Comparison of ENCODE assay signal across 18 cellular contexts in the genomic region with DNA sequence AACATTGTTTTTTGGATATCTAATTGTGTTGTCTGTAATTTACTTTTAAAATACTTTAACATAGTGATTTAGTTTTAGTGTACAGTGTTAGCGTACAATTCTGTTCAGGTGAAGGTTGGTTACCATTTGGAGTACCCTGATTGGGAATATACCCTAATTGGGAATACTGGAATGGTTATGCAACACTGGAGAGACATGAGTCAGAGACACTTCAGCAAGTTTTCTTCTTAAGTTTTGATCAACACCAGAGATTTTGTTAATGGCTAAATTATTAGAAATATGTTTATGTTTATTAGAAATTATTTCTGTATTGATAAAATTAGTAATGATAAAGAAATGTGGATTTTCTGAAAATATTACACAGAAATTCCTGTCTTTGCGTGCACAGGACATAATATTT.
A peak's percentile ranks its signal among the peaks of the same experiment; 100 is the strongest.
DNase-seq lines count a peak whose midpoint lies in the region; ATAC-seq, FAIRE-seq and TF ChIP-seq lines count a peak whose summit lies in the region.
"Had no signal": no experiment of that assay in that cellular context is flagged by ENCODE, and none has a peak within 500 bp of the region (broad histone marks: within the 10 kb centered on the region; RNA-seq: fewer than 3 reads in every experiment).

No MANE protein-coding gene starts in this region.

- H2AFZ ChIP-seq in IMR-90 (replicated peaks; ENCODE audit: low read length, poor library complexity) = no peak overlapping the region

- H3K14ac ChIP-seq in IMR-90 (replicated peaks; ENCODE audit: low read depth, low read length) = no peak overlapping the region

- no peak overlapping the region for H2BK5ac ChIP-seq in IMR-90 (ENCODE audit: low read depth, low read length, poor library complexity, severe bottlenecking)

- in situ Hi-C loops in IMR-90 (cut with MboI; ENCODE audit: low sequenced_read_pairs) = no loop called here

- peak; percentile 38 for FAIRE-seq in RCC 7860 (lab: Jason Lieb, UNC)
- FAIRE-seq: GM12878, HepG2 had no signal

- DNase-seq in IMR-90 (no peak), RCC 7860 (ENCODE audit: low spot score) (no peak), epithelial cell of prostate (ENCODE audit: low read depth, low spot score) (no peak)
- DNase-seq in activated CD4-positive, alpha-beta T cell treated with anti-CD3 and anti-CD28 coated beads, Interleukin-2, amount 50 U/mL, for 48 hours = no peak
- DNase-seq: BE2C; C1 segment of cervical spinal cord; CD4-positive, CD25-positive, alpha-beta regulatory T cell; CD8-positive, alpha-beta memory T cell; COR-L47; DMS 273 treated with DMSO at 0.1 percent for 48 hours; DND-41; EL; GOT3; H7 had no signal

- no peaks in the 10 kb centered on the region for H4K20me1 ChIP-seq in IMR-90 (ENCODE audit: insufficient read depth, low read length)

- no peak overlapping the region for H2BK15ac ChIP-seq in IMR-90 (ENCODE audit: low read depth, low read length)

- H3K36me3 ChIP-seq in IMR-90 (ENCODE audit: control insufficient read depth, insufficient read depth, low read length) = no peaks in the 10 kb centered on the region
- H3K36me3 ChIP-seq: BE2C had no signal

- no peak overlapping the region for H2AK5ac ChIP-seq in IMR-90 (ENCODE audit: low read depth, low read length)

- no peak overlapping the region for H3K4me3 ChIP-seq in IMR-90 (ENCODE audit: insufficient read depth, low read depth, low read length)
- H3K4me3 ChIP-seq: GM12878 had no signal

- H3K4ac ChIP-seq in IMR-90 (ENCODE audit: low read depth, low read length) = no peak overlapping the region

- H3K9me3 ChIP-seq in IMR-90 (ENCODE audit: control insufficient read depth, insufficient read depth, low read length) = no peaks in the 10 kb centered on the region
- H3K9me3 ChIP-seq: BE2C had no signal

- H3K23ac ChIP-seq in IMR-90 (ENCODE audit: low read depth, low read length) = no peak overlapping the region

- H3K4me1 ChIP-seq in IMR-90 (ENCODE audit: control insufficient read depth, insufficient read depth, low read length) = no peaks in the 10 kb centered on the region
- H3K4me1 ChIP-seq: BE2C had no signal

- H3K27ac ChIP-seq in IMR-90 (ENCODE audit: insufficient read depth, low read length) (no peak overlapping the region), epithelial cell of prostate (peak overlapping the region; percentile 38)

- H4K8ac ChIP-seq in IMR-90 (ENCODE audit: low read depth in 2 of 2, low read length in 2 of 2) = no peak overlapping the region

- no peak overlapping the region for H3K18ac ChIP-seq in IMR-90 (ENCODE audit: low read depth, low read length)

- no peaks in the 10 kb centered on the region for H3K27me3 ChIP-seq in IMR-90 (ENCODE audit: control insufficient read depth, insufficient read depth, low read length)
- H3K27me3 ChIP-seq: BE2C had no signal

- peaks cover 3% of the 10 kb centered on the region; the same call in 1 of the 2 replicates for H3K9me1 ChIP-seq in IMR-90 (ENCODE audit: insufficient read depth, low read length)

- H2AK9ac ChIP-seq in IMR-90 (replicated peaks; ENCODE audit: low read depth, low read length, poor library complexity) = no peak overlapping the region

- no peak overlapping the region for H2BK120ac ChIP-seq in IMR-90 (ENCODE audit: low read depth, low read length)

- H4K5ac ChIP-seq in IMR-90 (ENCODE audit: low read depth, low read length) = no peak overlapping the region

- TF ChIP-seq CTCF in IMR-90 (conservative IDR thresholded peaks at IDR 0.05; ENCODE audit: low read depth, low read length) = no peak

- H3K9ac ChIP-seq in IMR-90 (ENCODE audit: low read depth, low read length) = no peak overlapping the region

- H3K4me2 ChIP-seq in IMR-90 (ENCODE audit: low read depth, low read length) = no peak overlapping the region

- H2BK20ac ChIP-seq in IMR-90 (ENCODE audit: low read depth, low read length) = no peak overlapping the region

- H3K79me1 ChIP-seq in IMR-90 (ENCODE audit: low read depth in 1 of 2, low read length in 2 of 2) = no peaks in the 10 kb centered on the region

- no peak for TF ChIP-seq POLR2A in IMR-90 (IDR thresholded peaks at IDR 0.05; ENCODE audit: low read depth, low read length)

- intact Hi-C loops in IMR-90 (cut with micrococcal nuclease) = no loop called here

- ATAC-seq in IMR-90 (ENCODE audit: low read depth) (no peak), GM21723 (IDR thresholded peaks at IDR 0.05; ENCODE audit: unreplicated experiment) (no peak), HG02970 (IDR thresholded peaks at IDR 0.05; ENCODE audit: low FRiP score, unreplicated experiment) (no peak)
- ATAC-seq: GM12878, HepG2 had no signal

- H4K91ac ChIP-seq in IMR-90 (ENCODE audit: insufficient read depth, low read depth, low read length) = no peak overlapping the region

- CTCF ChIA-PET in IMR-90 (lab: Yijun Ruan, JAX) = no interaction called here

- POLR2A ChIA-PET in IMR-90 (lab: Charles Lee; ENCODE audit: unreplicated experiment) = no interaction called here

- no CpG with 5 or more reads among the region's 2 CpGs for WGBS in IMR-90 (ENCODE audit: extremely low coverage in 2 of 2, insufficient read length in 1 of 2), 2 experiments

- H3K56ac ChIP-seq in IMR-90 (ENCODE audit: extremely low read depth, insufficient read depth, low read length) = no peak overlapping the region

- BruUV-seq in IMR-90 (replicated peaks; lab: Mats Ljungman, UMichigan) = no TSS peak

- dilution Hi-C loops in IMR-90 (cut with HindIII; ENCODE audit: low sequenced_read_pairs, unreplicated experiment) = no loop called here

- TF ChIP-seq RAD21 in IMR-90 (IDR thresholded peaks at IDR 0.05; ENCODE audit: low read length) = no peak

TF ChIP-seq in IMR-90, 13 proteins besides CTCF, POLR2A, EP300 and RAD21:
- TF ChIP-seq RCOR1 (IDR thresholded peaks at IDR 0.05; ENCODE audit: insufficient replicate concordance, low read length) (no peak), CHD1 (IDR thresholded peaks at IDR 0.05; ENCODE audit: low read depth, low read length) (no peak), CEBPB (IDR thresholded peaks at IDR 0.05; ENCODE audit: low read depth, low read length) (peak; percentile 63), MAFK (IDR thresholded peaks at IDR 0.05; ENCODE audit: low read depth, low read length) (no peak)
- TF ChIP-seq, protein P1, sequence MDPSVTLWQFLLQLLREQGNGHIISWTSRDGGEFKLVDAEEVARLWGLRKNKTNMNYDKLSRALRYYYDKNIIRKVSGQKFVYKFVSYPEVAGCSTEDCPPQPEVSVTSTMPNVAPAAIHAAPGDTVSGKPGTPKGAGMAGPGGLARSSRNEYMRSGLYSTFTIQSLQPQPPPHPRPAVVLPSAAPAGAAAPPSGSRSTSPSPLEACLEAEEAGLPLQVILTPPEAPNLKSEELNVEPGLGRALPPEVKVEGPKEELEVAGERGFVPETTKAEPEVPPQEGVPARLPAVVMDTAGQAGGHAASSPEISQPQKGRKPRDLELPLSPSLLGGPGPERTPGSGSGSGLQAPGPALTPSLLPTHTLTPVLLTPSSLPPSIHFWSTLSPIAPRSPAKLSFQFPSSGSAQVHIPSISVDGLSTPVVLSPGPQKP (IDR thresholded peaks at IDR 0.05; ENCODE audit: borderline replicate concordance, low read depth, low read length) = no peak
TF ChIP-seq in IMR-90: peak in this region for 1.
